ENCODE assay signal across 16 cellular contexts in genomic region chr7:105488219-105488571, GRCh38. TPM values are rescaled to one million over a fixed set of nuclear protein-coding genes. Genes with fewer than 3 reads are reported as not detected.
A peak's percentile ranks its signal among the peaks of the same experiment; 100 is the strongest.
DNase-seq lines count a peak whose midpoint lies in the region; ATAC-seq and TF ChIP-seq lines count a peak whose summit lies in the region.
"Had no signal": no experiment of that assay in that cellular context is flagged by ENCODE, and none has a peak within 500 bp of the region (broad histone marks: within the 10 kb centered on the region; RNA-seq: fewer than 3 reads in every experiment).

No MANE protein-coding gene starts in this region.

- no peak for ATAC-seq in left cardiac atrium
- ATAC-seq: activated T-helper 17 cell treated with anti-CD3 and anti-CD28 coated beads, Interleukin-2, amount 50 U/mL, for 72 hours had no signal

- peaks cover 3% of the 10 kb centered on the region for H3K27me3 Mint-ChIP-seq in brain
- no peaks in the 10 kb centered on the region for H3K27me3 Mint-ChIP-seq in activated T-helper 2 cell treated with anti-CD3 and anti-CD28 coated beads, Interferon-gamma antibody, Interleukin-2, Interleukin-4, amounts not matched to agents 10 μg/mL and 5 μg/mL and 100 μg/mL, durations not matched to agents 14 hours and 24 hours and 36 hours (ENCODE audit: low read depth)
- H3K27me3 Mint-ChIP-seq: activated naive CD8-positive, alpha-beta T cell treated with anti-CD3 and anti-CD28 coated beads, Interleukin-2, amount 10 ng/mL, durations not matched to agents 7 days and 5 days; activated T-helper 17 cell treated with anti-CD3 and anti-CD28 coated beads, Interleukin-2, amount 50 U/mL, for 72 hours; dendritic cell treated with granulocyte-macrophage colony-stimulating factor and Interleukin-4, amounts not matched to agents 40 ng/mL and 50 ng/mL, for 4 days had no signal

- TF ChIP-seq CTCF in left ventricle myocardium inferior (IDR thresholded peaks at IDR 0.05; ENCODE audit: borderline replicate concordance): no peak
- TF ChIP-seq CTCF in brain (conservative IDR thresholded peaks at IDR 0.05): peak; percentile 29 to 53
- no peak for TF ChIP-seq CTCF in thyroid gland (IDR thresholded peaks at IDR 0.05)

- H3K9me3 ChIP-seq in left ventricle myocardium inferior (replicated peaks) (no peaks in the 10 kb centered on the region), mesodermal cell (ENCODE audit: control insufficient read depth, low read length) (no peaks in the 10 kb centered on the region), thyroid gland (no peaks in the 10 kb centered on the region)
- H3K9me3 ChIP-seq: upper lobe of left lung had no signal

- peaks cover 12% of the 10 kb centered on the region for H3K4me1 ChIP-seq in left ventricle myocardium inferior
- peaks cover 14% of the 10 kb centered on the region for H3K4me1 ChIP-seq in mesodermal cell (ENCODE audit: control insufficient read depth, insufficient read depth, low read length, poor library complexity, severe bottlenecking)
- H3K4me1 ChIP-seq in thyroid gland: peaks cover 0 to 6% of the 10 kb centered on the region in 2 donors

- no peaks in the 10 kb centered on the region for H3K27me3 ChIP-seq in left ventricle myocardium inferior (ENCODE audit: low read depth)
- no peaks in the 10 kb centered on the region for H3K27me3 ChIP-seq in thyroid gland
- H3K27me3 ChIP-seq: upper lobe of left lung had no signal

- peaks cover 29% of the 10 kb centered on the region for H3K36me3 Mint-ChIP-seq in brain
- peaks cover 39% of the 10 kb centered on the region for H3K36me3 Mint-ChIP-seq in activated T-helper 2 cell treated with anti-CD3 and anti-CD28 coated beads, Interferon-gamma antibody, Interleukin-2, Interleukin-4, amounts not matched to agents 10 μg/mL and 5 μg/mL and 100 μg/mL, durations not matched to agents 14 hours and 24 hours and 36 hours (ENCODE audit: low read depth)

- H3K4me3 Mint-ChIP-seq in brain: no peak overlapping the region
- no peak overlapping the region for H3K4me3 Mint-ChIP-seq in activated T-helper 2 cell treated with anti-CD3 and anti-CD28 coated beads, Interferon-gamma antibody, Interleukin-2, Interleukin-4, amounts not matched to agents 10 μg/mL and 5 μg/mL and 100 μg/mL, durations not matched to agents 14 hours and 24 hours and 36 hours (ENCODE audit: low read depth)
- H3K4me3 Mint-ChIP-seq: activated naive CD8-positive, alpha-beta T cell treated with anti-CD3 and anti-CD28 coated beads, Interleukin-2, amount 10 ng/mL, durations not matched to agents 7 days and 5 days; activated T-helper 17 cell treated with anti-CD3 and anti-CD28 coated beads, Interleukin-2, amount 50 U/mL, for 72 hours; dendritic cell treated with granulocyte-macrophage colony-stimulating factor and Interleukin-4, amounts not matched to agents 40 ng/mL and 50 ng/mL, for 4 days; nephron progenitor cell had no signal

- DNase-seq in left ventricle myocardium inferior: no peak
- no peak for DNase-seq in left cardiac atrium
- no peak for DNase-seq in activated T-helper 2 cell treated with anti-CD3 and anti-CD28 coated beads, Interferon-gamma antibody, Interleukin-2, Interleukin-4, amounts not matched to agents 10 μg/mL and 5 μg/mL and 100 μg/mL, durations not matched to agents 14 hours and 24 hours and 36 hours (ENCODE audit: low spot score)
- no peak for DNase-seq in activated CD4-positive, alpha-beta T cell treated with anti-CD3 and anti-CD28 coated beads, Interleukin-2, amount 50 U/mL, for 4 hours
- no peak for DNase-seq in iPS-NIHi11 (ENCODE audit: low spot score)
- DNase-seq in thyroid gland: no peak
- DNase-seq: activated naive CD8-positive, alpha-beta T cell treated with anti-CD3 and anti-CD28 coated beads, Interleukin-2, amount 10 ng/mL, durations not matched to agents 7 days and 5 days; Karpas-422; NCI-H446 treated with DMSO at 0.1 percent for 48 hours; nephron progenitor cell; NK-92 treated with Interleukin-12 subunit alpha and Interleukin-12 subunit beta, amount 100 ng/mL, for 24 hours had no signal

- H3K27ac Mint-ChIP-seq in brain: peak overlapping the region in 4 of 5 experiments; percentile 68 to 85 (median 76)
- no peak overlapping the region for H3K27ac Mint-ChIP-seq in activated T-helper 2 cell treated with anti-CD3 and anti-CD28 coated beads, Interferon-gamma antibody, Interleukin-2, Interleukin-4, amounts not matched to agents 10 μg/mL and 5 μg/mL and 100 μg/mL, durations not matched to agents 14 hours and 24 hours and 36 hours
- H3K27ac Mint-ChIP-seq: activated naive CD8-positive, alpha-beta T cell treated with anti-CD3 and anti-CD28 coated beads, Interleukin-2, amount 10 ng/mL, durations not matched to agents 7 days and 5 days; activated T-helper 17 cell treated with anti-CD3 and anti-CD28 coated beads, Interleukin-2, amount 50 U/mL, for 72 hours; dendritic cell treated with granulocyte-macrophage colony-stimulating factor and Interleukin-4, amounts not matched to agents 40 ng/mL and 50 ng/mL, for 4 days had no signal

- H3K4me3 ChIP-seq in left ventricle myocardium inferior (no peak overlapping the region), mesodermal cell (ENCODE audit: extremely low read depth, insufficient read depth, low read length, poor library complexity, severe bottlenecking) (no peak overlapping the region), thyroid gland (replicated peaks in 1 of 3) (no peak overlapping the region)
- H3K4me3 ChIP-seq: upper lobe of left lung had no signal

- H3K9me3 Mint-ChIP-seq in brain: no peaks in the 10 kb centered on the region
- H3K9me3 Mint-ChIP-seq in activated T-helper 2 cell treated with anti-CD3 and anti-CD28 coated beads, Interferon-gamma antibody, Interleukin-2, Interleukin-4, amounts not matched to agents 10 μg/mL and 5 μg/mL and 100 μg/mL, durations not matched to agents 14 hours and 24 hours and 36 hours: no peaks in the 10 kb centered on the region
- H3K9me3 Mint-ChIP-seq: activated naive CD8-positive, alpha-beta T cell treated with anti-CD3 and anti-CD28 coated beads, Interleukin-2, amount 10 ng/mL, durations not matched to agents 7 days and 5 days; activated T-helper 17 cell treated with anti-CD3 and anti-CD28 coated beads, Interleukin-2, amount 50 U/mL, for 72 hours; dendritic cell treated with granulocyte-macrophage colony-stimulating factor and Interleukin-4, amounts not matched to agents 40 ng/mL and 50 ng/mL, for 4 days; nephron progenitor cell had no signal

- WGBS in mesodermal cell (ENCODE audit: insufficient coverage in 2 of 2), 2 experiments: 100% methylated on average over 1 of the region's 2 CpGs; no CpG with 5 or more reads in 1 of the 2 experiments
- 63 to 71% methylated on average over 2 of the region's 2 CpGs for WGBS in thyroid gland, 2 donors

- peaks cover 30% of the 10 kb centered on the region for H3K4me1 Mint-ChIP-seq in brain
- peaks cover 5% of the 10 kb centered on the region for H3K4me1 Mint-ChIP-seq in activated T-helper 2 cell treated with anti-CD3 and anti-CD28 coated beads, Interferon-gamma antibody, Interleukin-2, Interleukin-4, amounts not matched to agents 10 μg/mL and 5 μg/mL and 100 μg/mL, durations not matched to agents 14 hours and 24 hours and 36 hours (ENCODE audit: low read depth)
- H3K4me1 Mint-ChIP-seq: activated T-helper 17 cell treated with anti-CD3 and anti-CD28 coated beads, Interleukin-2, amount 50 U/mL, for 72 hours; nephron progenitor cell had no signal

- H3K27ac ChIP-seq in left ventricle myocardium inferior (replicated peaks) (peak overlapping the region; percentile 45), mesodermal cell (ENCODE audit: low read depth, low read length, severe bottlenecking) (peak overlapping the region; percentile 97), thyroid gland (no peak overlapping the region)

- intact Hi-C loops in left ventricle myocardium inferior (cut with micrococcal nuclease) (no loop called here), left cardiac atrium (cut with DNase I) (no loop called here), thyroid gland (cut with DNase I) (loop anchor here (10.0 kb wide), 1 partner anchor 563 kb away; no protein-coding TSS in a partner anchor)
- intact Hi-C loops in activated T-helper 2 cell treated with anti-CD3 and anti-CD28 coated beads, Interferon-gamma antibody, Interleukin-2, Interleukin-4, amounts not matched to agents 10 μg/mL and 5 μg/mL and 100 μg/mL, durations not matched to agents 14 hours and 24 hours and 36 hours (cut with micrococcal nuclease): no loop called here

- no peak for TF ChIP-seq POLR2A in thyroid gland (IDR thresholded peaks at IDR 0.05)

- H3K36me3 ChIP-seq in left ventricle myocardium inferior (peaks cover 12% of the 10 kb centered on the region), mesodermal cell (ENCODE audit: control insufficient read depth, insufficient read depth, low read length) (peaks cover 48% of the 10 kb centered on the region), thyroid gland (peaks cover 5 to 8% of the 10 kb centered on the region in 2 donors)

RNA-seq across cellular contexts. Expression of gene PUS7, which starts 33.9 kb away (rescaled TPM):
- 4.9 TPM for total RNA-seq in left ventricle myocardium inferior
- total RNA-seq in left cardiac atrium: 10 to 100 TPM in 1 of 2 donors, 1 to 10 TPM in 1; 4.3 to 10.7 TPM
- polyA plus RNA-seq in brain (ENCODE audit: insufficient read depth, low read depth, low replicate concordance): 6.3 TPM
- polyA plus RNA-seq in mesodermal cell (2013, experiment 1 of 2): 15.3 TPM
- polyA plus RNA-seq in mesodermal cell (2013, experiment 2 of 2): 15.9 TPM
- 41.8 and 44.4 TPM in 2 replicates for total RNA-seq in activated T-helper 2 cell treated with anti-CD3 and anti-CD28 coated beads, Interferon-gamma antibody, Interleukin-2, Interleukin-4, amounts not matched to agents 10 μg/mL and 5 μg/mL and 100 μg/mL, durations not matched to agents 14 hours and 24 hours and 36 hours
- total RNA-seq in thyroid gland: 10 to 100 TPM; 19.9 to 25.5 (median 21.7) TPM

RNA-seq across cellular contexts. Expression of gene RINT1, which starts 43.8 kb away (rescaled TPM):
- total RNA-seq in left ventricle myocardium inferior (12.9 TPM), left cardiac atrium (10 to 100 TPM; 11.8 to 13.8 TPM), thyroid gland (10 to 100 TPM; 15.5 to 22.3 (median 21.7) TPM)
- 8.1 TPM for polyA plus RNA-seq in brain (ENCODE audit: insufficient read depth, low read depth, low replicate concordance)
- 25.1 TPM for polyA plus RNA-seq in mesodermal cell (2013, experiment 1 of 2)
- polyA plus RNA-seq in mesodermal cell (2013, experiment 2 of 2): 24.3 TPM
- 25.7 and 28.7 TPM in 2 replicates for total RNA-seq in activated T-helper 2 cell treated with anti-CD3 and anti-CD28 coated beads, Interferon-gamma antibody, Interleukin-2, Interleukin-4, amounts not matched to agents 10 μg/mL and 5 μg/mL and 100 μg/mL, durations not matched to agents 14 hours and 24 hours and 36 hours

Comparison
In these comparisons a context has a peak if more than half of its experiments do, and no peak if none do; other contexts are left out.
1. H3K27ac ChIP-seq: peak in left ventricle myocardium inferior (single experiment) and mesodermal cell (single experiment); none in thyroid gland (0 of 3).
2. CTCF ChIP-seq: peak in brain (2 of 2); none in left ventricle myocardium inferior (single experiment) and thyroid gland (0 of 6).